20 cellular contexts compared by ENCODE assay signal in the genomic region with DNA sequence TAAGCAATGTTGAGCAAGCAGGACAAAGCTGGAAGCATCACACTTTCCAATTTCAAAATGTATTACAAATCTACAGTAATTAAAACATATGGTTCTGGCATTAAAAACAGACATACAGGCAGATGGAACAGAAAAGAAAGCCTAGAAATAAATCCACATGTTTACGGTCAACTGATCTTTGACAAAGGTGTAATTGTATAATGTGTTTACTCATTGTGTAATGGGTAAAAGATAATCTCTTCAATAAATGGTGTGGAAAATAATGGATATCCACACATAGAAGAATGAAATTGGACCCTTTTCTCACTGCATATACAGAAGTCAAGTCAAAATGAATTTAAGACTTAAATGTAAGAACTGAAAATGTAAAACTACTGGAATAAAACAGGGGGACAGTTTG.
DNase-seq lines count a peak whose midpoint lies in the region; ATAC-seq and TF ChIP-seq lines count a peak whose summit lies in the region.
"Had no signal": no experiment of that assay in that cellular context is flagged by ENCODE, and none has a peak within 500 bp of the region (broad histone marks: within the 10 kb centered on the region; RNA-seq: fewer than 3 reads in every experiment).

No MANE protein-coding gene starts in this region.

- ATAC-seq in HG03039 (IDR thresholded peaks at IDR 0.05; ENCODE audit: unreplicated experiment) = no peak
- ATAC-seq: SK-N-SH treated with all-trans-retinoic acid at 6 μM for 48 hours had no signal

- H3K4me1 Mint-ChIP-seq in H9 = peaks cover 7 to 13% of the 10 kb centered on the region in 2 experiments; a peak in 3 of 4 replicates
- H3K4me1 Mint-ChIP-seq: CD14-positive monocyte had no signal

- no peak overlapping the region for H3K14ac ChIP-seq in H9 (ENCODE audit: insufficient read depth, low read length)

- H3K79me2 ChIP-seq in H9 (ENCODE audit: insufficient read depth, low read length) = no peaks in the 10 kb centered on the region

- no peak overlapping the region for H3K56ac ChIP-seq in H9 (ENCODE audit: insufficient read length, low read depth, low read length)

- H3K27me3 ChIP-seq in H9 (ENCODE audit: insufficient read depth, low read length) = no peaks in the 10 kb centered on the region

- H2BK20ac ChIP-seq in H9 (ENCODE audit: low read depth, low read length, poor library complexity, severe bottlenecking) = no peak overlapping the region

- H3K4me2 ChIP-seq in H9 (ENCODE audit: insufficient read depth, insufficient read length, low read length) = no peak overlapping the region

- DNase-seq in NCI-H345 (lab: John Stamatoyannopoulos, UW) = peak; percentile 9
- no peak for DNase-seq in NCI-H345 treated with DMSO at 0.1 percent for 48 hours (lab: John Stamatoyannopoulos, UW; ENCODE audit: unreplicated experiment)
- peak; percentile 61 for DNase-seq in NCI-H1092 treated with DMSO at 0.1 percent for 48 hours (lab: John Stamatoyannopoulos, UW)
- peak; percentile 85 for DNase-seq in NCI-H748 (lab: John Stamatoyannopoulos, UW; ENCODE audit: unreplicated experiment)
- DNase-seq in middle frontal gyrus (ENCODE audit: extremely low spot score, low spot score) = no peak
- no peak for DNase-seq in GM19240 (ENCODE audit: insufficient read length, low spot score)
- no peak for DNase-seq in H9
- DNase-seq: ACHN, AML-193, DND-41, GOT3, KBM-7, NCI-H510A treated with DMSO at 0.1 percent for 48 hours, OCI-M1, SHP77 treated with DMSO at 0.1 percent for 48 hours, T-helper 1 cell, T1000 had no signal

- H3K4ac ChIP-seq in H9 (ENCODE audit: low read depth, low read length) = no peak overlapping the region

- H3K9me3 Mint-ChIP-seq in H9 = no peaks in the 10 kb centered on the region; a peak in 1 of 5 replicates

- no peak overlapping the region for H2AK5ac ChIP-seq in H9 (ENCODE audit: insufficient read length, low read length)

- H3K27ac ChIP-seq in H9 (ENCODE audit: insufficient read length, low read depth, low read length) = no peak overlapping the region

- no peak overlapping the region for H3K9ac ChIP-seq in H9 (ENCODE audit: extremely low read depth, insufficient read length, low read length)

- no peak overlapping the region for H2BK15ac ChIP-seq in H9 (ENCODE audit: low read depth, low read length)

- no peak overlapping the region for H3K4me3 Mint-ChIP-seq in H9
- H3K4me3 Mint-ChIP-seq: CD14-positive monocyte had no signal

- no peak overlapping the region for H3K27ac Mint-ChIP-seq in H9
- H3K27ac Mint-ChIP-seq: CD14-positive monocyte had no signal

- H4K91ac ChIP-seq in H9 (ENCODE audit: insufficient read length, low read depth, low read length) = no peak overlapping the region

- no peak overlapping the region for H4K5ac ChIP-seq in H9 (ENCODE audit: insufficient read length, low read depth, low read length)

- WGBS in H9 (ENCODE audit: extremely low coverage, insufficient read length, low lambda C conversion rate) = no CpG with 5 or more reads among the region's 1 CpG

- no peaks in the 10 kb centered on the region; a peak in 1 of 7 replicates for H3K36me3 Mint-ChIP-seq in H9 (ENCODE audit: insufficient read depth in 1 of 3, low read depth in 3 of 3)
- H3K36me3 Mint-ChIP-seq: CD14-positive monocyte had no signal

- H2BK5ac ChIP-seq in H9 (ENCODE audit: insufficient read length, low read length) = no peak overlapping the region

- H3K23me2 ChIP-seq in H9 (ENCODE audit: insufficient read length, low read depth, low read length, poor library complexity, severe bottlenecking) = no peaks in the 10 kb centered on the region

- no peaks in the 10 kb centered on the region for H3K27me3 Mint-ChIP-seq in H9 (ENCODE audit: low read depth)

- H2AFZ ChIP-seq in H9 (ENCODE audit: low read length) = no peak overlapping the region

- no peak overlapping the region for H2BK12ac ChIP-seq in H9 (ENCODE audit: insufficient read length, low read depth, low read length)

- no peaks in the 10 kb centered on the region for H4K20me1 ChIP-seq in H9 (ENCODE audit: control insufficient read depth, insufficient read depth, insufficient read length)

- H3K79me1 ChIP-seq in H9 (ENCODE audit: insufficient read depth, low read depth, low read length, poor library complexity, severe bottlenecking) = no peaks in the 10 kb centered on the region

- no peak overlapping the region for H3K23ac ChIP-seq in H9 (ENCODE audit: insufficient read length, low read depth, low read length)

- no peak for TF ChIP-seq CTCF in H9 (conservative IDR thresholded peaks at IDR 0.05)

- H3K4me1 ChIP-seq in H9 (ENCODE audit: insufficient read depth, low read length) = no peaks in the 10 kb centered on the region

- no peak overlapping the region for H2BK120ac ChIP-seq in H9 (ENCODE audit: low read depth, low read length, poor library complexity, severe bottlenecking)

- no peak overlapping the region for H3T11ph ChIP-seq in H9 (ENCODE audit: low read length)

- no peaks in the 10 kb centered on the region for H3K9me3 ChIP-seq in H9 (ENCODE audit: control insufficient read depth, low read depth, low read length)

- H3K18ac ChIP-seq in H9 (ENCODE audit: insufficient read length, low read depth, low read length) = no peak overlapping the region

- H4K8ac ChIP-seq in H9 (replicated peaks; ENCODE audit: insufficient read length, low read depth, low read length) = no peak overlapping the region

Comparison
In these comparisons a context has a peak if more than half of its experiments do, and no peak if none do; other contexts are left out.
1. DNase-seq: peak in NCI-H345 (single experiment), NCI-H1092 treated with DMSO at 0.1 percent for 48 hours (single experiment) and NCI-H748 (single experiment); none in NCI-H345 treated with DMSO at 0.1 percent for 48 hours (single experiment), middle frontal gyrus (single experiment), GM19240 (single experiment) and H9 (single experiment).